Comparison of ENCODE assay signal across 9 cellular contexts in the genomic region with DNA sequence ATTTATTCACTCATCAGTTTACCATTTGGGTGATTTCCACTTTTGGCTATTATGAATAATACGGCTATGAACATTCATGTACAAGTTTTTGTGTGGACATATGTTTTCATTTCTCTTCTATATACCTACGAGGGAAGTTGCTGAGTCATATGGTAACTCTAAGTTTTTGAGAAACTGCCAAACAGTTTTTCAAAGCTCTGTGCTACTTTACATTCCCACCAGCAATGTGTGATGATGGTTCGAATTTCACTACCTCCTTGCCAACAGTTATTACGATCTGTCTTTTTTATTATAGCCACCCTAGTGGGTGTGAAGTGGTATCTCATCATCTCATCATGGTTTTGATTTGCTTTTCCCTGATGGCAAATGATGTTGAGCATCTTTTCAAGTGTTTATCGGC.
DNase-seq lines count a peak whose midpoint lies in the region; ATAC-seq and TF ChIP-seq lines count a peak whose summit lies in the region.
"Had no signal": no experiment of that assay in that cellular context is flagged by ENCODE, and none has a peak within 500 bp of the region (broad histone marks: within the 10 kb centered on the region; RNA-seq: fewer than 3 reads in every experiment).

No MANE protein-coding gene starts in this region.

- peaks cover 15% of the 10 kb centered on the region for H3K4me1 ChIP-seq in right cardiac atrium (ENCODE audit: control insufficient read depth, insufficient read depth, low read length)

- intact Hi-C loops in right cardiac atrium (cut with DNase I): loop anchor here in 1 of 4 donors (10.0 kb wide), 1 partner anchor 177 kb away; no protein-coding TSS in a partner anchor

- DNase-seq in DMS153 treated with DMSO at 0.1 percent for 48 hours (lab: John Stamatoyannopoulos, UW; ENCODE audit: unreplicated experiment): peak; percentile 45
- DNase-seq in NCI-H2196 (lab: John Stamatoyannopoulos, UW; ENCODE audit: unreplicated experiment): peak; percentile 52
- DNase-seq in epithelial cell of esophagus (ENCODE audit: low read depth): peak; percentile 78
- no peak for DNase-seq in right cardiac atrium
- DNase-seq in SK-N-DZ (ENCODE audit: low spot score): no peak
- no peak for DNase-seq in stimulated activated CD8-positive, alpha-beta memory T cell treated with anti-CD3 and anti-CD28 coated beads, Interleukin-4, amount 100 ng/mL, for 48 hours

- H3K9me3 ChIP-seq in right cardiac atrium (ENCODE audit: control insufficient read depth, low read length): no peaks in the 10 kb centered on the region
- H3K9me3 ChIP-seq: adrenal gland had no signal

- ATAC-seq in GM21723 (IDR thresholded peaks at IDR 0.05; ENCODE audit: unreplicated experiment) (peak; percentile 83), right cardiac atrium (no peak), GM21381 (IDR thresholded peaks at IDR 0.05; ENCODE audit: unreplicated experiment) (no peak)

- 63% methylated on average over 5 of the region's 5 CpGs for WGBS in right cardiac atrium

- H3K4me3 ChIP-seq in epithelial cell of esophagus (ENCODE audit: low read length) (no peak overlapping the region), right cardiac atrium (ENCODE audit: low read length) (no peak overlapping the region)
- H3K4me3 ChIP-seq: adrenal gland had no signal

- no peak for TF ChIP-seq CTCF in epithelial cell of esophagus (IDR thresholded peaks at IDR 0.05; ENCODE audit: insufficient read depth, low read depth, low read length, missing control alignments)

- no peak overlapping the region for H3K27ac ChIP-seq in right cardiac atrium (ENCODE audit: low read length)
- H3K27ac ChIP-seq: adrenal gland had no signal

- no peaks in the 10 kb centered on the region for H3K27me3 ChIP-seq in right cardiac atrium (ENCODE audit: control insufficient read depth, insufficient read depth)
- H3K27me3 ChIP-seq: adrenal gland had no signal

Comparison
In these comparisons a context has a peak if more than half of its experiments do, and no peak if none do; other contexts are left out.
1. DNase-seq: peak in DMS153 treated with DMSO at 0.1 percent for 48 hours (single experiment), NCI-H2196 (single experiment) and epithelial cell of esophagus (single experiment); none in right cardiac atrium (0 of 3), SK-N-DZ (single experiment) and stimulated activated CD8-positive, alpha-beta memory T cell treated with anti-CD3 and anti-CD28 coated beads, Interleukin-4, amount 100 ng/mL, for 48 hours (single experiment).